In the genomic region with DNA sequence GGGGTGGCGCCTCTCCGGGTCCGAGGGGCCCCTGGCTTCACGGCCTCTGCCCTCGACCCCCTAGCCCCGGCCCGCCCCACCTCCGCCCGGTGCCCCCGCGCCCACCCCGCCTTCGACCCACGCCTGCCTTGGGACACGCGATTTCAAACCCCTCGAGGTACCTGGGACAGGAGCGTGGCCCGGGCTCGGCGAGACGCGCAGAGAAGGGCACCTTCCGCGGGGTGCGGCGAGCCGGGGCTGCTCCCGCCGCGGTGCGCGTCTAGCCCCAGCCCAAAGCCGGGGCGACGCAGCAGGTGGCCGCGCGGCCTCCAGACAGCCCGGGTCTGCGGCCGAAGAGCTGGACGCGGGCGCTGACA, we compare ENCODE assay signal across 9 cellular contexts. TPM values are rescaled to one million over a fixed set of nuclear protein-coding genes. Genes with fewer than 3 reads are reported as not detected.
DNase-seq lines count a peak whose midpoint lies in the region; ATAC-seq and TF ChIP-seq lines count a peak whose summit lies in the region.
"Had no signal": no experiment of that assay in that cellular context is flagged by ENCODE, and none has a peak within 500 bp of the region (broad histone marks: within the 10 kb centered on the region; RNA-seq: fewer than 3 reads in every experiment).

No MANE protein-coding gene starts in this region.

- H3K27me3 ChIP-seq in HUES6 (ENCODE audit: control insufficient read depth, insufficient read depth, low read length): peaks cover 83% of the 10 kb centered on the region
- H3K27me3 ChIP-seq in body of pancreas: no peaks in the 10 kb centered on the region
- H3K27me3 ChIP-seq in kidney epithelial cell (ENCODE audit: control insufficient read depth, insufficient read depth, low read length): peaks cover 12% of the 10 kb centered on the region

- peak in 1 of 3 donors; percentile 29 for TF ChIP-seq POLR2A in body of pancreas (IDR thresholded peaks at IDR 0.05)

- H3K4me1 Mint-ChIP-seq in stimulated activated effector memory CD8-positive, alpha-beta T cell treated with anti-CD3 and anti-CD28 coated beads, Interleukin-12 subunit alpha, Interleukin-12 subunit beta, amount 100 ng/mL, for 72 hours: peaks cover 14% of the 10 kb centered on the region
- peaks cover 6% of the 10 kb centered on the region for H3K4me1 Mint-ChIP-seq in mesothelial cell of epicardium

- H3K36me3 ChIP-seq in HUES6 (ENCODE audit: control insufficient read depth, insufficient read depth, low read length): no peaks in the 10 kb centered on the region
- no peaks in the 10 kb centered on the region for H3K36me3 ChIP-seq in body of pancreas (replicated peaks in 1 of 2; ENCODE audit: insufficient read depth in 1 of 2, low read depth in 2 of 2)
- no peaks in the 10 kb centered on the region for H3K36me3 ChIP-seq in kidney epithelial cell (ENCODE audit: control insufficient read depth, insufficient read depth, low read length)

- H3K27ac Mint-ChIP-seq in stimulated activated effector memory CD8-positive, alpha-beta T cell treated with anti-CD3 and anti-CD28 coated beads, Interleukin-12 subunit alpha, Interleukin-12 subunit beta, amount 100 ng/mL, for 72 hours: no peak overlapping the region
- H3K27ac Mint-ChIP-seq in mesothelial cell of epicardium: no peak overlapping the region

- TF ChIP-seq CTCF in body of pancreas (IDR thresholded peaks at IDR 0.05) (no peak), kidney epithelial cell (IDR thresholded peaks at IDR 0.05; ENCODE audit: insufficient read depth, low read length, poor library complexity, severe bottlenecking) (no peak), mesothelial cell of epicardium (IDR thresholded peaks at IDR 0.05; ENCODE audit: unreplicated experiment) (no peak)

- H3K9me3 ChIP-seq in HUES6 (ENCODE audit: control insufficient read depth, insufficient read depth, low read depth, low read length) (no peaks in the 10 kb centered on the region), body of pancreas (no peaks in the 10 kb centered on the region)

- ATAC-seq in body of pancreas (no peak), HG02763 (IDR thresholded peaks at IDR 0.05; ENCODE audit: unreplicated experiment) (no peak)
- peak; percentile 22 for ATAC-seq in stimulated activated effector memory CD8-positive, alpha-beta T cell treated with anti-CD3 and anti-CD28 coated beads, Interleukin-12 subunit alpha, Interleukin-12 subunit beta, amount 100 ng/mL, for 72 hours

- no peaks in the 10 kb centered on the region for H3K9me3 Mint-ChIP-seq in stimulated activated effector memory CD8-positive, alpha-beta T cell treated with anti-CD3 and anti-CD28 coated beads, Interleukin-12 subunit alpha, Interleukin-12 subunit beta, amount 100 ng/mL, for 72 hours
- no peaks in the 10 kb centered on the region for H3K9me3 Mint-ChIP-seq in mesothelial cell of epicardium

- peaks cover 13% of the 10 kb centered on the region; the same call in 1 of the 2 replicates for H3K4me1 ChIP-seq in HUES6 (ENCODE audit: control insufficient read depth, insufficient read depth, low read length)
- peaks cover 18% of the 10 kb centered on the region for H3K4me1 ChIP-seq in body of pancreas

- H3K27ac ChIP-seq in HUES6 (ENCODE audit: low read depth, low read length): no peak overlapping the region
- H3K27ac ChIP-seq in body of pancreas: peak overlapping the region in 3 of 4 donors; percentile 30 to 68 (median 63)

- WGBS in body of pancreas, 2 donors: 0 to 1% methylated on average over 4 to 38 of the region's 45 CpGs

- no peaks in the 10 kb centered on the region for H3K36me3 Mint-ChIP-seq in stimulated activated effector memory CD8-positive, alpha-beta T cell treated with anti-CD3 and anti-CD28 coated beads, Interleukin-12 subunit alpha, Interleukin-12 subunit beta, amount 100 ng/mL, for 72 hours
- H3K36me3 Mint-ChIP-seq in mesothelial cell of epicardium: no peaks in the 10 kb centered on the region

- H3K4me3 ChIP-seq in HUES6 (ENCODE audit: low read depth, low read length) (peak overlapping the region; percentile 68), body of pancreas (peak overlapping the region; percentile 38 to 89), kidney epithelial cell (ENCODE audit: low read depth, low read length) (peak overlapping the region; percentile 46)

- H3K4me3 Mint-ChIP-seq in stimulated activated effector memory CD8-positive, alpha-beta T cell treated with anti-CD3 and anti-CD28 coated beads, Interleukin-12 subunit alpha, Interleukin-12 subunit beta, amount 100 ng/mL, for 72 hours: peak overlapping the region; percentile 43
- no peak overlapping the region for H3K4me3 Mint-ChIP-seq in mesothelial cell of epicardium

- no peak overlapping the region for H3K9ac ChIP-seq in HUES6 (ENCODE audit: low read length)

- intact Hi-C loops in body of pancreas (cut with DNase I): no loop called here

- no peak for DNase-seq in body of pancreas
- no peak for DNase-seq in kidney epithelial cell (ENCODE audit: low read depth)
- DNase-seq in stimulated activated effector memory CD8-positive, alpha-beta T cell treated with anti-CD3 and anti-CD28 coated beads, Interleukin-12 subunit alpha, Interleukin-12 subunit beta, amount 100 ng/mL, for 72 hours (ENCODE audit: low spot score in 2 of 2): no peak
- DNase-seq in GM19240 (ENCODE audit: insufficient read length, low spot score): no peak
- no peak for DNase-seq in DMS79 (lab: John Stamatoyannopoulos, UW)
- DNase-seq in mesothelial cell of epicardium (ENCODE audit: low spot score in 2 of 2, unreplicated experiment in 2 of 2): no peak
- DNase-seq: foreskin melanocyte had no signal

- H3K27me3 Mint-ChIP-seq in mesothelial cell of epicardium (ENCODE audit: low read depth): peaks cover 85% of the 10 kb centered on the region

RNA-seq across cellular contexts. Expression of a gene that starts 0.3 kb away (rescaled TPM):
- total RNA-seq in body of pancreas: 10 to 100 TPM; 14.8 to 22.1 TPM
- total RNA-seq in kidney epithelial cell: 1.4 TPM in 2 replicates
- 1.1 to 1.7 TPM (median 1.7 TPM) in 3 replicates for total RNA-seq in mesothelial cell of epicardium
